In the genomic region with DNA sequence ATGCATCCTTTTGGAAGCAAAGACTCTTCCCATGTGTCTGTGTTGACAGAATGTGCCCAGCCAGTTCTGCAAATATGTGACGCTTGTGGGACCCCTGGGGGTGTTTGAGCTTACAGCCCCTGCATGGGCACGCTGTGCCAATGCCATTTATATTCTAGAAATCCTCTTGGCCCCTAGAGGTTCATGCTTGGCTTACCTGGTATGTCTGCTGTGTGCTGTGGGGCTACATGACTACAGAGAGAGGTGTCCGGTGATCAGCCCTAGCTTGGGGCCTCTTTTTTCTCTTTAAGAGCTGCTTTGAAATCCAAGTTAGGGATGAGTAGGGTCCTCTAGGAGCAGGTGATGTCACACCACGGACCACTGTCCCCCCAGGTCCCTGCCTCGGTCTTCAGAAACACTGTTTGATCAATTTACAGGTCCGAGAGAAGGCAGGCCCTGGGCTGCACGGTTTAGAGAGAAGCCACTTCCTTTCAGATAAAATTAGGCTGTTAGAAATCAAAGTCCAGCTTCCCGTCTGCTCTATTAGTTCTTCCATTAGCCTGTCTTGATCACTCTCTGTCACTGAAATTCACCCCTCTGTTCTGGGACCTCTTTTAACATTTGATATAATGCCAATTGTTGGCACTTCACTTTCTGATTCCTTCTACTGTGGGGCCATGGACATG, we compare ENCODE assay signal across 2 cellular contexts.
TF ChIP-seq lines count a peak whose summit lies in the region.

No MANE protein-coding gene starts in this region.

TF ChIP-seq in GM12891, 5 proteins besides CTCF, POLR2A, EP300 and RAD21:
- TF ChIP-seq TAF1 (IDR thresholded peaks at IDR 0.05; ENCODE audit: low read depth, low read length): no peak
- peak; percentile 61; the same call in 1 of the 2 replicates for TF ChIP-seq SPI1 (IDR thresholded peaks at IDR 0.05; ENCODE audit: low read depth, low read length)

TF ChIP-seq in GM12878, 131 proteins besides CTCF, POLR2A, EP300 and RAD21:
- TF ChIP-seq, protein P1, sequence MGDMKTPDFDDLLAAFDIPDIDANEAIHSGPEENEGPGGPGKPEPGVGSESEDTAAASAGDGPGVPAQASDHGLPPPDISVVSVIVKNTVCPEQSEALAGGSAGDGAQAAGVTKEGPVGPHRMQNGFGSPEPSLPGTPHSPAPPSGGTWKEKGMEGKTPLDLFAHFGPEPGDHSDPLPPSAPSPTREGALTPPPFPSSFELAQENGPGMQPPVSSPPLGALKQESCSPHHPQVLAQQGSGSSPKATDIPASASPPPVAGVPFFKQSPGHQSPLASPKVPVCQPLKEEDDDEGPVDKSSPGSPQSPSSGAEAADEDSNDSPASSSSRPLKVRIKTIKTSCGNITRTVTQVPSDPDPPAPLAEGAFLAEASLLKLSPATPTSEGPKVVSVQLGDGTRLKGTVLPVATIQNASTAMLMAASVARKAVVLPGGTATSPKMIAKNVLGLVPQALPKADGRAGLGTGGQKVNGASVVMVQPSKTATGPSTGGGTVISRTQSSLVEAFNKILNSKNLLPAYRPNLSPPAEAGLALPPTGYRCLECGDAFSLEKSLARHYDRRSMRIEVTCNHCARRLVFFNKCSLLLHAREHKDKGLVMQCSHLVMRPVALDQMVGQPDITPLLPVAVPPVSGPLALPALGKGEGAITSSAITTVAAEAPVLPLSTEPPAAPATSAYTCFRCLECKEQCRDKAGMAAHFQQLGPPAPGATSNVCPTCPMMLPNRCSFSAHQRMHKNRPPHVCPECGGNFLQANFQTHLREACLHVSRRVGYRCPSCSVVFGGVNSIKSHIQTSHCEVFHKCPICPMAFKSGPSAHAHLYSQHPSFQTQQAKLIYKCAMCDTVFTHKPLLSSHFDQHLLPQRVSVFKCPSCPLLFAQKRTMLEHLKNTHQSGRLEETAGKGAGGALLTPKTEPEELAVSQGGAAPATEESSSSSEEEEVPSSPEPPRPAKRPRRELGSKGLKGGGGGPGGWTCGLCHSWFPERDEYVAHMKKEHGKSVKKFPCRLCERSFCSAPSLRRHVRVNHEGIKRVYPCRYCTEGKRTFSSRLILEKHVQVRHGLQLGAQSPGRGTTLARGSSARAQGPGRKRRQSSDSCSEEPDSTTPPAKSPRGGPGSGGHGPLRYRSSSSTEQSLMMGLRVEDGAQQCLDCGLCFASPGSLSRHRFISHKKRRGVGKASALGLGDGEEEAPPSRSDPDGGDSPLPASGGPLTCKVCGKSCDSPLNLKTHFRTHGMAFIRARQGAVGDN (IDR thresholded peaks at IDR 0.05): peak; percentile 4
- TF ChIP-seq, protein P2, sequence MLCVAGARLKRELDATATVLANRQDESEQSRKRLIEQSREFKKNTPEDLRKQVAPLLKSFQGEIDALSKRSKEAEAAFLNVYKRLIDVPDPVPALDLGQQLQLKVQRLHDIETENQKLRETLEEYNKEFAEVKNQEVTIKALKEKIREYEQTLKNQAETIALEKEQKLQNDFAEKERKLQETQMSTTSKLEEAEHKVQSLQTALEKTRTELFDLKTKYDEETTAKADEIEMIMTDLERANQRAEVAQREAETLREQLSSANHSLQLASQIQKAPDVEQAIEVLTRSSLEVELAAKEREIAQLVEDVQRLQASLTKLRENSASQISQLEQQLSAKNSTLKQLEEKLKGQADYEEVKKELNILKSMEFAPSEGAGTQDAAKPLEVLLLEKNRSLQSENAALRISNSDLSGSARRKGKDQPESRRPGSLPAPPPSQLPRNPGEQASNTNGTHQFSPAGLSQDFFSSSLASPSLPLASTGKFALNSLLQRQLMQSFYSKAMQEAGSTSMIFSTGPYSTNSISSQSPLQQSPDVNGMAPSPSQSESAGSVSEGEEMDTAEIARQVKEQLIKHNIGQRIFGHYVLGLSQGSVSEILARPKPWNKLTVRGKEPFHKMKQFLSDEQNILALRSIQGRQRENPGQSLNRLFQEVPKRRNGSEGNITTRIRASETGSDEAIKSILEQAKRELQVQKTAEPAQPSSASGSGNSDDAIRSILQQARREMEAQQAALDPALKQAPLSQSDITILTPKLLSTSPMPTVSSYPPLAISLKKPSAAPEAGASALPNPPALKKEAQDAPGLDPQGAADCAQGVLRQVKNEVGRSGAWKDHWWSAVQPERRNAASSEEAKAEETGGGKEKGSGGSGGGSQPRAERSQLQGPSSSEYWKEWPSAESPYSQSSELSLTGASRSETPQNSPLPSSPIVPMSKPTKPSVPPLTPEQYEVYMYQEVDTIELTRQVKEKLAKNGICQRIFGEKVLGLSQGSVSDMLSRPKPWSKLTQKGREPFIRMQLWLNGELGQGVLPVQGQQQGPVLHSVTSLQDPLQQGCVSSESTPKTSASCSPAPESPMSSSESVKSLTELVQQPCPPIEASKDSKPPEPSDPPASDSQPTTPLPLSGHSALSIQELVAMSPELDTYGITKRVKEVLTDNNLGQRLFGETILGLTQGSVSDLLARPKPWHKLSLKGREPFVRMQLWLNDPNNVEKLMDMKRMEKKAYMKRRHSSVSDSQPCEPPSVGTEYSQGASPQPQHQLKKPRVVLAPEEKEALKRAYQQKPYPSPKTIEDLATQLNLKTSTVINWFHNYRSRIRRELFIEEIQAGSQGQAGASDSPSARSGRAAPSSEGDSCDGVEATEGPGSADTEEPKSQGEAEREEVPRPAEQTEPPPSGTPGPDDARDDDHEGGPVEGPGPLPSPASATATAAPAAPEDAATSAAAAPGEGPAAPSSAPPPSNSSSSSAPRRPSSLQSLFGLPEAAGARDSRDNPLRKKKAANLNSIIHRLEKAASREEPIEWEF (IDR thresholded peaks at IDR 0.05; ENCODE audit: insufficient replicate concordance, low read depth, low read length): peak; percentile 32
- no peak for TF ChIP-seq ZBED1 (IDR thresholded peaks at IDR 0.05; ENCODE audit: borderline replicate concordance)
- 0 out of 2 replicates have a peak, but pooled peaks have one; percentile 34 for TF ChIP-seq SPI1 (IDR thresholded peaks at IDR 0.05; ENCODE audit: borderline replicate concordance, insufficient read depth, low read depth, low read length)
